1 cellular context compared by ENCODE assay signal in the genomic region with DNA sequence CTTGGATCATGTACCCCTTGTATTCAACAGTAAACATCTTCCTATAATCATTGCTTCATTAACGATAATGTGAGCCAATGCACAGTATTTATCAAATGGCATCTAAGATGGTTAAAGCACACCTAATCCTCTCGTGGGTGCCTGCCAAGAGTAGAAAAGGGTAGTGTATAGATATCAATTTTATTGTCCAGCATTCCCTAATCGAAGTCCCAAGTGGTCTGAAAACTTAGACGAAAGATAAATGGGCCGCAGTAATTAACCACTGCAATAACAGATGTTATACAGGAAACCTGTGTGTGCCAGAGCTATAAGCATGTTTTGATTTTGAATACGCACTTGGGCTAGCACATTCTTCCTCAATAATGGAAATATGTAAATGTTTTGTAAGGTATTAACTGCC.
TF ChIP-seq lines count a peak whose summit lies in the region.

No MANE protein-coding gene starts in this region.

TF ChIP-seq in GM12878, 131 proteins besides CTCF, POLR2A, EP300 and RAD21 (continued from another document):
- TF ChIP-seq, protein P1, sequence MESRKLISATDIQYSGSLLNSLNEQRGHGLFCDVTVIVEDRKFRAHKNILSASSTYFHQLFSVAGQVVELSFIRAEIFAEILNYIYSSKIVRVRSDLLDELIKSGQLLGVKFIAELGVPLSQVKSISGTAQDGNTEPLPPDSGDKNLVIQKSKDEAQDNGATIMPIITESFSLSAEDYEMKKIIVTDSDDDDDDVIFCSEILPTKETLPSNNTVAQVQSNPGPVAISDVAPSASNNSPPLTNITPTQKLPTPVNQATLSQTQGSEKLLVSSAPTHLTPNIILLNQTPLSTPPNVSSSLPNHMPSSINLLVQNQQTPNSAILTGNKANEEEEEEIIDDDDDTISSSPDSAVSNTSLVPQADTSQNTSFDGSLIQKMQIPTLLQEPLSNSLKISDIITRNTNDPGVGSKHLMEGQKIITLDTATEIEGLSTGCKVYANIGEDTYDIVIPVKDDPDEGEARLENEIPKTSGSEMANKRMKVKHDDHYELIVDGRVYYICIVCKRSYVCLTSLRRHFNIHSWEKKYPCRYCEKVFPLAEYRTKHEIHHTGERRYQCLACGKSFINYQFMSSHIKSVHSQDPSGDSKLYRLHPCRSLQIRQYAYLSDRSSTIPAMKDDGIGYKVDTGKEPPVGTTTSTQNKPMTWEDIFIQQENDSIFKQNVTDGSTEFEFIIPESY (IDR thresholded peaks at IDR 0.05): no peak
- TF ChIP-seq, protein P2, sequence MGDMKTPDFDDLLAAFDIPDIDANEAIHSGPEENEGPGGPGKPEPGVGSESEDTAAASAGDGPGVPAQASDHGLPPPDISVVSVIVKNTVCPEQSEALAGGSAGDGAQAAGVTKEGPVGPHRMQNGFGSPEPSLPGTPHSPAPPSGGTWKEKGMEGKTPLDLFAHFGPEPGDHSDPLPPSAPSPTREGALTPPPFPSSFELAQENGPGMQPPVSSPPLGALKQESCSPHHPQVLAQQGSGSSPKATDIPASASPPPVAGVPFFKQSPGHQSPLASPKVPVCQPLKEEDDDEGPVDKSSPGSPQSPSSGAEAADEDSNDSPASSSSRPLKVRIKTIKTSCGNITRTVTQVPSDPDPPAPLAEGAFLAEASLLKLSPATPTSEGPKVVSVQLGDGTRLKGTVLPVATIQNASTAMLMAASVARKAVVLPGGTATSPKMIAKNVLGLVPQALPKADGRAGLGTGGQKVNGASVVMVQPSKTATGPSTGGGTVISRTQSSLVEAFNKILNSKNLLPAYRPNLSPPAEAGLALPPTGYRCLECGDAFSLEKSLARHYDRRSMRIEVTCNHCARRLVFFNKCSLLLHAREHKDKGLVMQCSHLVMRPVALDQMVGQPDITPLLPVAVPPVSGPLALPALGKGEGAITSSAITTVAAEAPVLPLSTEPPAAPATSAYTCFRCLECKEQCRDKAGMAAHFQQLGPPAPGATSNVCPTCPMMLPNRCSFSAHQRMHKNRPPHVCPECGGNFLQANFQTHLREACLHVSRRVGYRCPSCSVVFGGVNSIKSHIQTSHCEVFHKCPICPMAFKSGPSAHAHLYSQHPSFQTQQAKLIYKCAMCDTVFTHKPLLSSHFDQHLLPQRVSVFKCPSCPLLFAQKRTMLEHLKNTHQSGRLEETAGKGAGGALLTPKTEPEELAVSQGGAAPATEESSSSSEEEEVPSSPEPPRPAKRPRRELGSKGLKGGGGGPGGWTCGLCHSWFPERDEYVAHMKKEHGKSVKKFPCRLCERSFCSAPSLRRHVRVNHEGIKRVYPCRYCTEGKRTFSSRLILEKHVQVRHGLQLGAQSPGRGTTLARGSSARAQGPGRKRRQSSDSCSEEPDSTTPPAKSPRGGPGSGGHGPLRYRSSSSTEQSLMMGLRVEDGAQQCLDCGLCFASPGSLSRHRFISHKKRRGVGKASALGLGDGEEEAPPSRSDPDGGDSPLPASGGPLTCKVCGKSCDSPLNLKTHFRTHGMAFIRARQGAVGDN (IDR thresholded peaks at IDR 0.05): no peak
- TF ChIP-seq CHD4 (IDR thresholded peaks at IDR 0.05) (no peak), CREM (IDR thresholded peaks at IDR 0.05; ENCODE audit: low read depth) (no peak), RELA (IDR thresholded peaks at IDR 0.05; ENCODE audit: borderline replicate concordance, partially characterized antibody) (no peak), ZNF24 (IDR thresholded peaks at IDR 0.05) (no peak), NFXL1 (IDR thresholded peaks at IDR 0.05; ENCODE audit: borderline replicate concordance) (no peak), NBN (IDR thresholded peaks at IDR 0.05) (no peak), BACH1 (IDR thresholded peaks at IDR 0.05; ENCODE audit: borderline replicate concordance) (no peak), SP1 (IDR thresholded peaks at IDR 0.05; ENCODE audit: low read depth, low read length) (no peak), CHD1 (IDR thresholded peaks at IDR 0.05; ENCODE audit: low read depth, low read length) (no peak), STAT3 (IDR thresholded peaks at IDR 0.05; ENCODE audit: low read depth, low read length) (no peak), MEF2B (IDR thresholded peaks at IDR 0.05; ENCODE audit: partially characterized antibody, poor library complexity, severe bottlenecking) (no peak), RAD51 (IDR thresholded peaks at IDR 0.05) (no peak), ZNF207 (IDR thresholded peaks at IDR 0.05; ENCODE audit: borderline replicate concordance) (no peak), MEF2A (IDR thresholded peaks at IDR 0.05; ENCODE audit: insufficient read depth, low read depth, low read length) (no peak), GATAD2B (conservative IDR thresholded peaks at IDR 0.05; ENCODE audit: low read depth) (no peak)
